ENCODE assay signal across 19 cellular contexts in genomic region chr6:90870561-90870960, GRCh38.
"Had no signal": no experiment of that assay in that cellular context is flagged by ENCODE, and none has a peak within 500 bp of the region (broad histone marks: within the 10 kb centered on the region; RNA-seq: fewer than 3 reads in every experiment).

No MANE protein-coding gene starts in this region.

- H3K27ac Mint-ChIP-seq: activated CD4-positive, alpha-beta T cell treated with anti-CD3 and anti-CD28 coated beads, Interleukin-2, amount 10 ng/mL, durations not matched to agents 24 days and 14 days; activated CD8-positive, alpha-beta T cell treated with anti-CD3 and anti-CD28 coated beads, Interleukin-2, amount 10 ng/mL, durations not matched to agents 7 days and 5 days; activated naive CD4-positive, alpha-beta T cell treated with anti-CD3 and anti-CD28 coated beads for 36 hours; activated T-cell treated with anti-CD3 and anti-CD28 coated beads, Interleukin-2, amount 50 U/mL, for 24 hours; stimulated activated naive B cell treated with anti-CD40 and anti-IgM and Interleukin-4, amounts not matched to agents 10 μg/mL and 1 μg/mL and 100 μg/mL, for 72 hours had no signal

- H3K4me3 ChIP-seq: esophagus muscularis mucosa, hepatocyte, spleen, thoracic aorta, upper lobe of right lung had no signal

- DNase-seq: activated CD4-positive, alpha-beta T cell treated with anti-CD3 and anti-CD28 coated beads, Interleukin-2, amount 10 ng/mL, durations not matched to agents 24 days and 14 days; activated CD4-positive, CD25-positive, alpha-beta regulatory T cell; activated CD8-positive, alpha-beta T cell treated with anti-CD3 and anti-CD28 coated beads, Interleukin-2, amount 10 ng/mL, durations not matched to agents 7 days and 5 days; activated naive CD4-positive, alpha-beta T cell treated with anti-CD3 and anti-CD28 coated beads for 36 hours; activated T-cell treated with anti-CD3 and anti-CD28 coated beads, Interleukin-2, amount 50 U/mL, for 24 hours; anterior cingulate cortex; effector CD4-positive, alpha-beta T cell; midbrain; spleen; stimulated activated naive B cell treated with anti-CD40 and anti-IgM and Interleukin-4, amounts not matched to agents 10 μg/mL and 1 μg/mL and 100 μg/mL, for 72 hours; SW 1271; upper lobe of right lung had no signal

- H3K27me3 ChIP-seq: esophagus muscularis mucosa, hepatocyte, spleen, upper lobe of right lung had no signal

- FAIRE-seq: islet of Langerhans had no signal

- H3K9me3 ChIP-seq: esophagus muscularis mucosa, spleen, thoracic aorta, upper lobe of right lung had no signal

- ATAC-seq: activated CD8-positive, alpha-beta T cell treated with anti-CD3 and anti-CD28 coated beads, Interleukin-2, amount 10 ng/mL, durations not matched to agents 7 days and 5 days; sciatic nerve; stimulated activated naive B cell treated with anti-CD40 and anti-IgM and Interleukin-4, amounts not matched to agents 10 μg/mL and 1 μg/mL and 100 μg/mL, for 72 hours; upper lobe of right lung had no signal

- H3K9ac ChIP-seq: parathyroid adenoma had no signal

- H3K4me3 Mint-ChIP-seq: activated CD4-positive, alpha-beta T cell treated with anti-CD3 and anti-CD28 coated beads, Interleukin-2, amount 10 ng/mL, durations not matched to agents 24 days and 14 days; activated CD8-positive, alpha-beta T cell treated with anti-CD3 and anti-CD28 coated beads, Interleukin-2, amount 10 ng/mL, durations not matched to agents 7 days and 5 days; activated naive CD4-positive, alpha-beta T cell treated with anti-CD3 and anti-CD28 coated beads for 36 hours; activated T-cell treated with anti-CD3 and anti-CD28 coated beads, Interleukin-2, amount 50 U/mL, for 24 hours; nephron; stimulated activated naive B cell treated with anti-CD40 and anti-IgM and Interleukin-4, amounts not matched to agents 10 μg/mL and 1 μg/mL and 100 μg/mL, for 72 hours had no signal

- H3K27ac ChIP-seq: esophagus muscularis mucosa, hepatocyte, parathyroid adenoma, spleen, thoracic aorta, upper lobe of right lung had no signal

- H3K79me2 ChIP-seq: hepatocyte, parathyroid adenoma had no signal

- H3K36me3 ChIP-seq: esophagus muscularis mucosa, spleen, thoracic aorta, upper lobe of right lung had no signal

- H3K4me1 Mint-ChIP-seq: activated CD4-positive, alpha-beta T cell treated with anti-CD3 and anti-CD28 coated beads, Interleukin-2, amount 10 ng/mL, durations not matched to agents 24 days and 14 days; stimulated activated naive B cell treated with anti-CD40 and anti-IgM and Interleukin-4, amounts not matched to agents 10 μg/mL and 1 μg/mL and 100 μg/mL, for 72 hours had no signal

- H3K9me3 Mint-ChIP-seq: activated CD4-positive, alpha-beta T cell treated with anti-CD3 and anti-CD28 coated beads, Interleukin-2, amount 10 ng/mL, durations not matched to agents 24 days and 14 days; activated naive CD4-positive, alpha-beta T cell treated with anti-CD3 and anti-CD28 coated beads for 36 hours; activated T-cell treated with anti-CD3 and anti-CD28 coated beads, Interleukin-2, amount 50 U/mL, for 24 hours; nephron had no signal

- H3K4me1 ChIP-seq: esophagus muscularis mucosa, parathyroid adenoma, spleen, upper lobe of right lung had no signal

- H3K36me3 Mint-ChIP-seq: stimulated activated naive B cell treated with anti-CD40 and anti-IgM and Interleukin-4, amounts not matched to agents 10 μg/mL and 1 μg/mL and 100 μg/mL, for 72 hours had no signal

- H2AFZ ChIP-seq: hepatocyte, parathyroid adenoma had no signal

- H3K4me2 ChIP-seq: hepatocyte had no signal
